8 cellular contexts compared by ENCODE assay signal in the genomic region with DNA sequence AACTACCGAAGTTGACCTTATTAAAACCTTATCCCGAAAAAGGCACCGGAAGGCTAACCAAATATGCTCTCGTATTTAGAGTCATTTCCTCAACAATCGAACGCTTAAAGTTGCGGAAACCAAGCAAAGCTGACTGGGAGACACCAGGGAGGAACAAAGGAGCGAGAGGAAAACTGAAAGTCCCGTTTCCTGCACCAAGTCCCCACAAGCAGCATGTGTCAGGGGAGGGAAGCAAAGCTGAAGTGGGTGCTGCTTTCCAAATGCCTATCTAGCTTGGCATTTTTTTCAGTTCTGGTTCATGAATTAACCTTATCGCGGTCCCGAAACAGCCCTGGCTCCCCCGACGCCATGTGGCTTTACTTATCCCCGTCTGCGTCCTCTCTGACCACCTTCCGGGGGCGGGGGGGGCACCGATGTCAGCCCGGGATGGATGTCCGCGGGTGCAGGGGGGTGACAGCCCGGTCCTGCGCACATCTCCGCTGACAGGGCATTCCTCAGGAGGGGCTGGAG. TPM values are rescaled to one million over a fixed set of nuclear protein-coding genes. Genes with fewer than 3 reads are reported as not detected.
A peak's percentile ranks its signal among the peaks of the same experiment; 100 is the strongest.
DNase-seq lines count a peak whose midpoint lies in the region; ATAC-seq, FAIRE-seq and TF ChIP-seq lines count a peak whose summit lies in the region.

No MANE protein-coding gene starts in this region.

- peaks cover 6% of the 10 kb centered on the region for H3K4me1 Mint-ChIP-seq in Caco-2 (ENCODE audit: low read depth, unreplicated experiment)

- peak; percentile 50 for FAIRE-seq in GM12892 (lab: Jason Lieb, UNC)

- peak; percentile 76 for ATAC-seq in sciatic nerve

- H3K4me3 Mint-ChIP-seq in Caco-2 (ENCODE audit: unreplicated experiment) = no peak overlapping the region

- CTCF ChIA-PET in AG04449 (lab: Yijun Ruan, JAX) = interaction anchor here (0.6 to 1.6 kb wide), 3 partner anchors 12 to 62 kb away, joined by 3 to 8 read pairs (median 4); no protein-coding TSS in a partner anchor
- CTCF ChIA-PET in Caco-2 (lab: Charles Lee) = no interaction called here

- H3K27me3 Mint-ChIP-seq in Caco-2 (ENCODE audit: insufficient read depth, unreplicated experiment) = no peaks in the 10 kb centered on the region

- intact Hi-C loops in sciatic nerve (cut with DNase I) = no loop called here
- intact Hi-C loops in Caco-2 (cut with micrococcal nuclease; ENCODE audit: unreplicated experiment) = no loop called here

- H3K9me3 ChIP-seq in iPS-18a (ENCODE audit: control insufficient read depth, low read depth, low read length) (no peaks in the 10 kb centered on the region), Caco-2 (no peaks in the 10 kb centered on the region)

- H3K36me3 Mint-ChIP-seq in Caco-2 (ENCODE audit: insufficient read depth, unreplicated experiment) = no peaks in the 10 kb centered on the region

- BruUV-seq in Caco-2 (replicated peaks; lab: Mats Ljungman, UMichigan) = no TSS peak

- H3K9me3 Mint-ChIP-seq in Caco-2 (ENCODE audit: unreplicated experiment) = no peaks in the 10 kb centered on the region

- peak overlapping the region; percentile 61 for H3K9ac ChIP-seq in iPS-18a (ENCODE audit: low read length)

- TF ChIP-seq CTCF in AG04449 (IDR thresholded peaks at IDR 0.05; ENCODE audit: insufficient read depth, low read length, missing control alignments) (no peak), brain microvascular endothelial cell (IDR thresholded peaks at IDR 0.05; ENCODE audit: low read depth, low read length, missing control alignments) (no peak), Caco-2 (IDR thresholded peaks at IDR 0.05; ENCODE audit: insufficient read depth in 1 of 2, low read depth in 1 of 2, low read length in 1 of 2, severe bottlenecking in 1 of 2, unreplicated experiment in 1 of 2) (no peak)

- H3K27me3 ChIP-seq in brain microvascular endothelial cell (replicated peaks) (no peaks in the 10 kb centered on the region), iPS-18a (ENCODE audit: control insufficient read depth, insufficient read depth, low read length) (peaks cover 44% of the 10 kb centered on the region), Caco-2 (replicated peaks; ENCODE audit: control insufficient read depth, insufficient read depth, low read length) (no peaks in the 10 kb centered on the region)

- DNase-seq in AG04449 (ENCODE audit: low read depth, low spot score) (no peak), GM12892 (ENCODE audit: insufficient read length) (no peak), NCI-H510A (lab: John Stamatoyannopoulos, UW) (peak; percentile 47), brain microvascular endothelial cell (peak; percentile 49), sciatic nerve (ENCODE audit: low spot score) (peak; percentile 79), Caco-2 (no peak)
- no peak for DNase-seq in NK-92 treated with Interleukin-12 subunit alpha and Interleukin-12 subunit beta, amount 100 ng/mL, for 24 hours (lab: John Stamatoyannopoulos, UW)

- in situ Hi-C loops in brain microvascular endothelial cell (cut with HindIII; ENCODE audit: low pct_ligation_motif_present, low sequenced_read_pairs) = no loop called here

- H3K4me3 ChIP-seq in AG04449 (ENCODE audit: low read depth, low read length) (peak overlapping the region; percentile 61), brain microvascular endothelial cell (ENCODE audit: low read depth, low read length) (peak overlapping the region; percentile 59), iPS-18a (ENCODE audit: low read length) (peak overlapping the region; percentile 62), Caco-2 (ENCODE audit: low read depth, low read length) (no peak overlapping the region)

- H3K4me1 ChIP-seq in iPS-18a (ENCODE audit: control insufficient read depth, low read depth, low read length) (peaks cover 37% of the 10 kb centered on the region), Caco-2 (peaks cover 4% of the 10 kb centered on the region; the same call in 1 of the 2 replicates)

- H3K27ac Mint-ChIP-seq in Caco-2 (ENCODE audit: unreplicated experiment) = no peak overlapping the region

- no peak for TF ChIP-seq POLR2A in GM12892 (IDR thresholded peaks at IDR 0.05; ENCODE audit: low read depth, low read length)

- POLR2A ChIA-PET in AG04449 (lab: Yijun Ruan, JAX) = interaction anchor here (0.5 to 0.6 kb wide), 2 partner anchors 18 to 35 kb away, joined by 3 read pairs; no protein-coding TSS in a partner anchor
- POLR2A ChIA-PET in Caco-2 (lab: Charles Lee) = no interaction called here

- H3K27ac ChIP-seq in brain microvascular endothelial cell (peak overlapping the region; percentile 87), iPS-18a (ENCODE audit: low read length) (no peak overlapping the region)

- H3K36me3 ChIP-seq in brain microvascular endothelial cell (replicated peaks) = no peaks in the 10 kb centered on the region
- no peaks in the 10 kb centered on the region for H3K36me3 ChIP-seq in iPS-18a (ENCODE audit: control insufficient read depth, low read depth, low read length)
- H3K36me3 ChIP-seq in Caco-2 (ENCODE audit: control insufficient read depth, insufficient read depth, low read length) = no peaks in the 10 kb centered on the region

RNA-seq across cellular contexts. Expression of a gene that starts 44.1 kb away (rescaled TPM):
- 2.5 TPM for polyA plus RNA-seq in GM12892 (2012; ENCODE audit: missing spikeins)
- total RNA-seq in sciatic nerve (53.5 TPM), Caco-2 (2022) (14.3 and 25.5 TPM in 2 replicates)

Comparison
In these comparisons a context has a peak if more than half of its experiments do, and no peak if none do; other contexts are left out.
1. DNase-seq: peak in NCI-H510A (single experiment), brain microvascular endothelial cell (single experiment) and sciatic nerve (single experiment); none in AG04449 (single experiment), GM12892 (single experiment), NK-92 treated with Interleukin-12 subunit alpha and Interleukin-12 subunit beta, amount 100 ng/mL, for 24 hours (single experiment) and Caco-2 (0 of 2).